In genomic region chr6:83055366-83055964, GRCh38 we compare ENCODE assay signal across 8 cellular contexts. TPM values are rescaled to one million over a fixed set of nuclear protein-coding genes. Genes with fewer than 3 reads are reported as not detected.
DNase-seq lines count a peak whose midpoint lies in the region; ATAC-seq and TF ChIP-seq lines count a peak whose summit lies in the region.

No MANE protein-coding gene starts in this region.

- no peaks in the 10 kb centered on the region for H3K27me3 ChIP-seq in ACC112 (ENCODE audit: insufficient read depth, low read length)
- no peaks in the 10 kb centered on the region for H3K27me3 ChIP-seq in heart left ventricle
- no peaks in the 10 kb centered on the region for H3K27me3 ChIP-seq in psoas muscle (ENCODE audit: insufficient read depth in 3 of 3, low read length in 2 of 3)

- peak overlapping the region; percentile 64 for H2AFZ ChIP-seq in ACC112 (ENCODE audit: low read length, unreplicated experiment)

- H3K9me3 ChIP-seq in heart left ventricle: no peaks in the 10 kb centered on the region
- no peaks in the 10 kb centered on the region for H3K9me3 ChIP-seq in psoas muscle

- peak; percentile 67 for TF ChIP-seq CTCF in GM12864 (IDR thresholded peaks at IDR 0.05; ENCODE audit: low read depth, low read length, missing control alignments)
- TF ChIP-seq CTCF in heart left ventricle (IDR thresholded peaks at IDR 0.05): peak; percentile 71 to 89 (median 84)
- TF ChIP-seq CTCF in psoas muscle (IDR thresholded peaks at IDR 0.05): peak; percentile 82

- H3K79me2 ChIP-seq in ACC112 (ENCODE audit: control insufficient read depth, insufficient read depth, low read length, unreplicated experiment): no peaks in the 10 kb centered on the region

- DNase-seq in GM12864 (ENCODE audit: low read depth) (no peak), OCI-M1 (lab: John Stamatoyannopoulos, UW) (peak; percentile 75), amniotic epithelial cell (ENCODE audit: low read depth) (peak; percentile 22), heart left ventricle (peak in 1 of 5 donors; percentile 28), psoas muscle (peak in 1 of 2 donors; percentile 23)

- 15 to 28% (median 23%) methylated on average over 6 of the region's 6 CpGs for WGBS in heart left ventricle, 4 donors
- 23 to 27% (median 26%) methylated on average over 6 of the region's 6 CpGs for WGBS in psoas muscle, 3 donors

- H3K27ac ChIP-seq in ACC112 (ENCODE audit: low read depth, low read length) (no peak overlapping the region), heart left ventricle (no peak overlapping the region), psoas muscle (no peak overlapping the region)

- no peak for TF ChIP-seq POLR2A in heart left ventricle (IDR thresholded peaks at IDR 0.05)

- H3K36me3 ChIP-seq in ACC112 (ENCODE audit: insufficient read depth, low read length) (no peaks in the 10 kb centered on the region), heart left ventricle (peaks cover 0 to 10% (median 0%) of the 10 kb centered on the region in 9 donors), psoas muscle (ENCODE audit: insufficient read depth in 1 of 2, low read depth in 1 of 2) (peaks cover 0 to 39% of the 10 kb centered on the region in 2 donors)

- peak; percentile 67 for ATAC-seq in HG03354 (IDR thresholded peaks at IDR 0.05; ENCODE audit: poor library complexity, severe bottlenecking, unreplicated experiment)
- ATAC-seq in heart left ventricle: peak in 3 of 4 donors; percentile 50 to 65 (median 58)
- ATAC-seq in psoas muscle: peak; percentile 37 to 71 (median 60)
- no peak for ATAC-seq in GM21825 (IDR thresholded peaks at IDR 0.05; ENCODE audit: unreplicated experiment)

- H3K4me1 ChIP-seq in ACC112 (ENCODE audit: control insufficient read depth, insufficient read depth, low read length, unreplicated experiment): peaks cover 3% of the 10 kb centered on the region
- peaks cover 0 to 6% (median 0%) of the 10 kb centered on the region in 12 donors for H3K4me1 ChIP-seq in heart left ventricle
- peaks cover 10% of the 10 kb centered on the region for H3K4me1 ChIP-seq in psoas muscle

- intact Hi-C loops in heart left ventricle (cut with DNase I): loop anchor here in 8 of 10 donors (2.0 to 10.0 kb wide), 7 partner anchors 153 to 808 kb away; partner anchors contain the start of genes IBTK (in 2 of the 8) and TPBG (in 1 of the 8)
- intact Hi-C loops in psoas muscle (cut with DNase I): loop anchor here (1.0 to 5.0 kb wide), 2 partner anchors 784 to 803 kb away; no protein-coding TSS in a partner anchor

- H3K4me3 ChIP-seq in ACC112 (ENCODE audit: low read depth, low read length): no peak overlapping the region
- no peak overlapping the region for H3K4me3 ChIP-seq in GM12864 (ENCODE audit: low read depth, low read length)
- H3K4me3 ChIP-seq in heart left ventricle: no peak overlapping the region
- no peak overlapping the region for H3K4me3 ChIP-seq in psoas muscle

RNA-seq across cellular contexts. Expression of gene UBE3D, which starts 10.2 kb away (rescaled TPM):
- total RNA-seq in heart left ventricle: 1 to 10 TPM; 2.0 to 5.3 (median 2.7) TPM
- 1 to 10 TPM; 2.9 to 3.5 TPM for polyA plus RNA-seq in heart left ventricle
- 1 to 10 TPM; 2.0 to 3.0 (median 2.1) TPM for total RNA-seq in psoas muscle
- polyA plus RNA-seq in psoas muscle: 1 to 10 TPM; 1.9 to 3.8 (median 3.1) TPM

RNA-seq across cellular contexts. Expression of gene DOP1A, which starts 12.0 kb away (rescaled TPM):
- total RNA-seq in heart left ventricle: 10 to 100 TPM; 12.6 to 25.7 (median 24.0) TPM
- polyA plus RNA-seq in heart left ventricle: 1 to 10 TPM; 5.0 to 5.9 TPM
- total RNA-seq in psoas muscle: 10 to 100 TPM; 12.7 to 14.0 (median 13.8) TPM
- 1 to 10 TPM; 2.1 to 7.5 (median 3.2) TPM for polyA plus RNA-seq in psoas muscle
